2 cellular contexts compared by ENCODE assay signal in genomic region chr11:118996926-118997626, GRCh38.
A peak's percentile ranks its signal among the peaks of the same experiment; 100 is the strongest.
TF ChIP-seq lines count a peak whose summit lies in the region.

No MANE protein-coding gene starts in this region.

TF ChIP-seq in IMR-90, 13 proteins besides CTCF, POLR2A, EP300 and RAD21:
- TF ChIP-seq, protein P1, sequence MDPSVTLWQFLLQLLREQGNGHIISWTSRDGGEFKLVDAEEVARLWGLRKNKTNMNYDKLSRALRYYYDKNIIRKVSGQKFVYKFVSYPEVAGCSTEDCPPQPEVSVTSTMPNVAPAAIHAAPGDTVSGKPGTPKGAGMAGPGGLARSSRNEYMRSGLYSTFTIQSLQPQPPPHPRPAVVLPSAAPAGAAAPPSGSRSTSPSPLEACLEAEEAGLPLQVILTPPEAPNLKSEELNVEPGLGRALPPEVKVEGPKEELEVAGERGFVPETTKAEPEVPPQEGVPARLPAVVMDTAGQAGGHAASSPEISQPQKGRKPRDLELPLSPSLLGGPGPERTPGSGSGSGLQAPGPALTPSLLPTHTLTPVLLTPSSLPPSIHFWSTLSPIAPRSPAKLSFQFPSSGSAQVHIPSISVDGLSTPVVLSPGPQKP (IDR thresholded peaks at IDR 0.05; ENCODE audit: borderline replicate concordance, low read depth, low read length), result no peak
- no peak for TF ChIP-seq FOS (IDR thresholded peaks at IDR 0.05; ENCODE audit: low read depth, low read length)
- no peak for TF ChIP-seq CEBPB (IDR thresholded peaks at IDR 0.05; ENCODE audit: low read depth, low read length)
- no peak for TF ChIP-seq MAFK (IDR thresholded peaks at IDR 0.05; ENCODE audit: low read depth, low read length)
- no peak for TF ChIP-seq NFE2L2 (IDR thresholded peaks at IDR 0.05; ENCODE audit: low read depth, low read length)
- TF ChIP-seq MAZ (IDR thresholded peaks at IDR 0.05; ENCODE audit: borderline replicate concordance, low read depth, low read length), result no peak
- no peak for TF ChIP-seq CHD1 (IDR thresholded peaks at IDR 0.05; ENCODE audit: low read depth, low read length)
- TF ChIP-seq MXI1 (IDR thresholded peaks at IDR 0.05; ENCODE audit: borderline replicate concordance, low read depth, low read length), result no peak
- no peak for TF ChIP-seq RFX5 (IDR thresholded peaks at IDR 0.05; ENCODE audit: low read depth, low read length)
- TF ChIP-seq BHLHE40 (IDR thresholded peaks at IDR 0.05; ENCODE audit: low read depth, low read length), result no peak
- no peak for TF ChIP-seq SMC3 (IDR thresholded peaks at IDR 0.05; ENCODE audit: low read depth, low read length)
- TF ChIP-seq RCOR1 (IDR thresholded peaks at IDR 0.05; ENCODE audit: insufficient replicate concordance, low read length), result no peak
- no peak for TF ChIP-seq USF2 (IDR thresholded peaks at IDR 0.05; ENCODE audit: low read depth, low read length)

TF ChIP-seq in WTC11, 78 proteins besides CTCF, POLR2A, EP300 and RAD21:
- TF ChIP-seq, protein P2, sequence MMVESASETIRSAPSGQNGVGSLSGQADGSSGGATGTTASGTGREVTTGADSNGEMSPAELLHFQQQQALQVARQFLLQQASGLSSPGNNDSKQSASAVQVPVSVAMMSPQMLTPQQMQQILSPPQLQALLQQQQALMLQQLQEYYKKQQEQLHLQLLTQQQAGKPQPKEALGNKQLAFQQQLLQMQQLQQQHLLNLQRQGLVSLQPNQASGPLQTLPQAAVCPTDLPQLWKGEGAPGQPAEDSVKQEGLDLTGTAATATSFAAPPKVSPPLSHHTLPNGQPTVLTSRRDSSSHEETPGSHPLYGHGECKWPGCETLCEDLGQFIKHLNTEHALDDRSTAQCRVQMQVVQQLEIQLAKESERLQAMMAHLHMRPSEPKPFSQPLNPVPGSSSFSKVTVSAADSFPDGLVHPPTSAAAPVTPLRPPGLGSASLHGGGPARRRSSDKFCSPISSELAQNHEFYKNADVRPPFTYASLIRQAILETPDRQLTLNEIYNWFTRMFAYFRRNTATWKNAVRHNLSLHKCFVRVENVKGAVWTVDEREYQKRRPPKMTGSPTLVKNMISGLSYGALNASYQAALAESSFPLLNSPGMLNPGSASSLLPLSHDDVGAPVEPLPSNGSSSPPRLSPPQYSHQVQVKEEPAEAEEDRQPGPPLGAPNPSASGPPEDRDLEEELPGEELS (CRISPR knock-in tag; IDR thresholded peaks at IDR 0.05), result no peak
- TF ChIP-seq NR2C2 (CRISPR knock-in tag; IDR thresholded peaks at IDR 0.05), result no peak
- TF ChIP-seq, protein P3, sequence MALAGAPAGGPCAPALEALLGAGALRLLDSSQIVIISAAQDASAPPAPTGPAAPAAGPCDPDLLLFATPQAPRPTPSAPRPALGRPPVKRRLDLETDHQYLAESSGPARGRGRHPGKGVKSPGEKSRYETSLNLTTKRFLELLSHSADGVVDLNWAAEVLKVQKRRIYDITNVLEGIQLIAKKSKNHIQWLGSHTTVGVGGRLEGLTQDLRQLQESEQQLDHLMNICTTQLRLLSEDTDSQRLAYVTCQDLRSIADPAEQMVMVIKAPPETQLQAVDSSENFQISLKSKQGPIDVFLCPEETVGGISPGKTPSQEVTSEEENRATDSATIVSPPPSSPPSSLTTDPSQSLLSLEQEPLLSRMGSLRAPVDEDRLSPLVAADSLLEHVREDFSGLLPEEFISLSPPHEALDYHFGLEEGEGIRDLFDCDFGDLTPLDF (CRISPR knock-in tag; IDR thresholded peaks at IDR 0.05), result no peak
- peak; percentile 24; the same call in 1 of the 2 replicates for TF ChIP-seq FOXP1 (CRISPR knock-in tag; IDR thresholded peaks at IDR 0.05; ENCODE audit: borderline replicate concordance)
- no peak for TF ChIP-seq GABPB1 (CRISPR knock-in tag; IDR thresholded peaks at IDR 0.05)
- TF ChIP-seq ZNF671 (CRISPR knock-in tag; IDR thresholded peaks at IDR 0.05), result no peak
